Comparison of ENCODE assay signal across 1 cellular context in the genomic region with DNA sequence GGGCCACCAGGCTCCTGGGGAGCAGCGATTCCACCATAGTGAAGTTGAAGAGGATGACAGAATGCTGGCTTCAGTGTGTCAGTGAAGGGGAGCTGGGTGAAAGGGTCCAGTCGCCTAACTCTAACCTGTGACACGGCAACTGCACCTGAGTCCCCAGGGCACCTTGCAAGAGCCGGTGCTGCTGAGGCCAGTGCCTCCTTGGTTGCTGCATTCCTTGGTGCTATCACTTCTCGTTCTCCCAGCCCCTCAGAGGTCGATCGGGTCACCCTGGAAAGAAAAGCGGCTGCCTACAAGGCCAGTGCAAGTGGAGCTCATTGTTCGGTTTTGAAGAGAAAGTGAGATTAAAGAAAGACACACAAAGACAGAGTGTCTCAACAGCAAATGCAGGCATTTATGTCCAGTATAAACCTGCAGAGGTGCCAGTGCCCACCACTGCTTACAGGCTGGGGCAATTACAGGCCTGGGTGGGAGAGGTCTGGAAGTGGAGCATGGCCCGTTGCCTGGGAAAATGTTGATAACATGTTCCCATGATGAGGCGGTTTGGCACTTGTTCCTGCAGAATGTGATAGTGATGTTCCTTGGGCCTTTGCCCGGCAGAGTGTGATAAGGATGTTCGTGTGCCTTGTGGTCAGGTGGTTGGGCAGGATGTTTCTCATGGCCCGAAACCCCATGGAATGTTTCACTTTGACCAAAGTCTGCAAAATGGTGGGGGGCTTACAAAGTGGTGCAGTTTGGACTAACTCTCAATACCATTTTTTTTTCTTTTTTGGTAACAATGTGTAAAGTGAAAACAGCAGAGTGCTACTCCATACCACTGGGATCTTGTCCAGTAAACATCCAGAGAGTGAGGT.
TF ChIP-seq lines count a peak whose summit lies in the region.

No MANE protein-coding gene starts in this region.

TF ChIP-seq in K562, 482 proteins besides CTCF, POLR2A, EP300 and RAD21 (continued from another document and continues in another):
- TF ChIP-seq, protein P1, sequence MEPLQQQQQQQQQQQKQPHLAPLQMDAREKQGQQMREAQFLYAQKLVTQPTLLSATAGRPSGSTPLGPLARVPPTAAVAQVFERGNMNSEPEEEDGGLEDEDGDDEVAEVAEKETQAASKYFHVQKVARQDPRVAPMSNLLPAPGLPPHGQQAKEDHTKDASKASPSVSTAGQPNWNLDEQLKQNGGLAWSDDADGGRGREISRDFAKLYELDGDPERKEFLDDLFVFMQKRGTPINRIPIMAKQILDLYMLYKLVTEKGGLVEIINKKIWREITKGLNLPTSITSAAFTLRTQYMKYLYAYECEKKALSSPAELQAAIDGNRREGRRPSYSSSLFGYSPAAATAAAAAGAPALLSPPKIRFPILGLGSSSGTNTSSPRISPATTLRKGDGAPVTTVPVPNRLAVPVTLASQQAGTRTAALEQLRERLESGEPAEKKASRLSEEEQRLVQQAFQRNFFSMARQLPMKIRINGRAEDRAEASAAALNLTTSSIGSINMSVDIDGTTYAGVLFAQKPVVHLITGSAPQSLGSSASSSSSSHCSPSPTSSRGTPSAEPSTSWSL (CRISPR knock-in tag; IDR thresholded peaks at IDR 0.05; ENCODE audit: borderline replicate concordance): no peak; the same call in 1 of the 2 replicates
- TF ChIP-seq RHOXF2B (CRISPR knock-in tag; conservative IDR thresholded peaks at IDR 0.05) (0 out of 2 replicates have a peak, but pooled peaks have one; percentile 51), ZKSCAN3 (CRISPR knock-in tag; IDR thresholded peaks at IDR 0.05) (no peak), NRF1 (conservative IDR thresholded peaks at IDR 0.05 in 1 of 2, IDR thresholded peaks at IDR 0.05 in 1 of 2) (no peak), SP1 (CRISPR knock-in tag; IDR thresholded peaks at IDR 0.05) (peak; percentile 47; the same call in 1 of the 2 replicates), ZBTB34 (CRISPR knock-in tag; IDR thresholded peaks at IDR 0.05) (no peak), RFX5 (IDR thresholded peaks at IDR 0.05; ENCODE audit: low read depth, low read length) (no peak), RBM17 (IDR thresholded peaks at IDR 0.05; ENCODE audit: borderline replicate concordance, low read depth, low read length) (no peak), SIN3B (IDR thresholded peaks at IDR 0.05; ENCODE audit: low read depth) (no peak), HNRNPK (IDR thresholded peaks at IDR 0.05; ENCODE audit: low read depth, low read length, poor library complexity, severe bottlenecking) (no peak), SNAPC5 (CRISPR knock-in tag; IDR thresholded peaks at IDR 0.05) (no peak), PBX2 (CRISPR knock-in tag; IDR thresholded peaks at IDR 0.05; ENCODE audit: low read depth) (no peak), PBX2 (tag; conservative IDR thresholded peaks at IDR 0.05; ENCODE audit: low read depth) (0 out of 2 replicates have a peak, but pooled peaks have one; percentile 16), PRPF4 (IDR thresholded peaks at IDR 0.05; ENCODE audit: insufficient read depth, low read depth, low read length, poor library complexity, severe bottlenecking) (no peak), HLTF (IDR thresholded peaks at IDR 0.05) (peak; percentile 59; the same call in 1 of the 2 replicates), TAF7 (tag; IDR thresholded peaks at IDR 0.05) (no peak), ZNF12 (CRISPR knock-in tag; IDR thresholded peaks at IDR 0.05) (no peak), CBX3 (IDR thresholded peaks at IDR 0.05; ENCODE audit: borderline replicate concordance in 1 of 2, low read length in 2 of 2) (peak in 1 of 2 experiments; percentile 61; a peak in 1 of 3 replicates)
- TF ChIP-seq, protein P2, sequence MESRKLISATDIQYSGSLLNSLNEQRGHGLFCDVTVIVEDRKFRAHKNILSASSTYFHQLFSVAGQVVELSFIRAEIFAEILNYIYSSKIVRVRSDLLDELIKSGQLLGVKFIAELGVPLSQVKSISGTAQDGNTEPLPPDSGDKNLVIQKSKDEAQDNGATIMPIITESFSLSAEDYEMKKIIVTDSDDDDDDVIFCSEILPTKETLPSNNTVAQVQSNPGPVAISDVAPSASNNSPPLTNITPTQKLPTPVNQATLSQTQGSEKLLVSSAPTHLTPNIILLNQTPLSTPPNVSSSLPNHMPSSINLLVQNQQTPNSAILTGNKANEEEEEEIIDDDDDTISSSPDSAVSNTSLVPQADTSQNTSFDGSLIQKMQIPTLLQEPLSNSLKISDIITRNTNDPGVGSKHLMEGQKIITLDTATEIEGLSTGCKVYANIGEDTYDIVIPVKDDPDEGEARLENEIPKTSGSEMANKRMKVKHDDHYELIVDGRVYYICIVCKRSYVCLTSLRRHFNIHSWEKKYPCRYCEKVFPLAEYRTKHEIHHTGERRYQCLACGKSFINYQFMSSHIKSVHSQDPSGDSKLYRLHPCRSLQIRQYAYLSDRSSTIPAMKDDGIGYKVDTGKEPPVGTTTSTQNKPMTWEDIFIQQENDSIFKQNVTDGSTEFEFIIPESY (CRISPR knock-in tag; IDR thresholded peaks at IDR 0.05): no peak
- TF ChIP-seq, protein P3, sequence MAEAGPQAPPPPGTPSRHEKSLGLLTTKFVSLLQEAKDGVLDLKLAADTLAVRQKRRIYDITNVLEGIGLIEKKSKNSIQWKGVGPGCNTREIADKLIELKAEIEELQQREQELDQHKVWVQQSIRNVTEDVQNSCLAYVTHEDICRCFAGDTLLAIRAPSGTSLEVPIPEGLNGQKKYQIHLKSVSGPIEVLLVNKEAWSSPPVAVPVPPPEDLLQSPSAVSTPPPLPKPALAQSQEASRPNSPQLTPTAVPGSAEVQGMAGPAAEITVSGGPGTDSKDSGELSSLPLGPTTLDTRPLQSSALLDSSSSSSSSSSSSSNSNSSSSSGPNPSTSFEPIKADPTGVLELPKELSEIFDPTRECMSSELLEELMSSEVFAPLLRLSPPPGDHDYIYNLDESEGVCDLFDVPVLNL (CRISPR knock-in tag; IDR thresholded peaks at IDR 0.05; ENCODE audit: low read depth): no peak
- TF ChIP-seq, protein P4, sequence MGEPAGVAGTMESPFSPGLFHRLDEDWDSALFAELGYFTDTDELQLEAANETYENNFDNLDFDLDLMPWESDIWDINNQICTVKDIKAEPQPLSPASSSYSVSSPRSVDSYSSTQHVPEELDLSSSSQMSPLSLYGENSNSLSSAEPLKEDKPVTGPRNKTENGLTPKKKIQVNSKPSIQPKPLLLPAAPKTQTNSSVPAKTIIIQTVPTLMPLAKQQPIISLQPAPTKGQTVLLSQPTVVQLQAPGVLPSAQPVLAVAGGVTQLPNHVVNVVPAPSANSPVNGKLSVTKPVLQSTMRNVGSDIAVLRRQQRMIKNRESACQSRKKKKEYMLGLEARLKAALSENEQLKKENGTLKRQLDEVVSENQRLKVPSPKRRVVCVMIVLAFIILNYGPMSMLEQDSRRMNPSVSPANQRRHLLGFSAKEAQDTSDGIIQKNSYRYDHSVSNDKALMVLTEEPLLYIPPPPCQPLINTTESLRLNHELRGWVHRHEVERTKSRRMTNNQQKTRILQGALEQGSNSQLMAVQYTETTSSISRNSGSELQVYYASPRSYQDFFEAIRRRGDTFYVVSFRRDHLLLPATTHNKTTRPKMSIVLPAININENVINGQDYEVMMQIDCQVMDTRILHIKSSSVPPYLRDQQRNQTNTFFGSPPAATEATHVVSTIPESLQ (CRISPR knock-in tag; IDR thresholded peaks at IDR 0.05): no peak
- TF ChIP-seq, protein P5, sequence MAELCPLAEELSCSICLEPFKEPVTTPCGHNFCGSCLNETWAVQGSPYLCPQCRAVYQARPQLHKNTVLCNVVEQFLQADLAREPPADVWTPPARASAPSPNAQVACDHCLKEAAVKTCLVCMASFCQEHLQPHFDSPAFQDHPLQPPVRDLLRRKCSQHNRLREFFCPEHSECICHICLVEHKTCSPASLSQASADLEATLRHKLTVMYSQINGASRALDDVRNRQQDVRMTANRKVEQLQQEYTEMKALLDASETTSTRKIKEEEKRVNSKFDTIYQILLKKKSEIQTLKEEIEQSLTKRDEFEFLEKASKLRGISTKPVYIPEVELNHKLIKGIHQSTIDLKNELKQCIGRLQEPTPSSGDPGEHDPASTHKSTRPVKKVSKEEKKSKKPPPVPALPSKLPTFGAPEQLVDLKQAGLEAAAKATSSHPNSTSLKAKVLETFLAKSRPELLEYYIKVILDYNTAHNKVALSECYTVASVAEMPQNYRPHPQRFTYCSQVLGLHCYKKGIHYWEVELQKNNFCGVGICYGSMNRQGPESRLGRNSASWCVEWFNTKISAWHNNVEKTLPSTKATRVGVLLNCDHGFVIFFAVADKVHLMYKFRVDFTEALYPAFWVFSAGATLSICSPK (IDR thresholded peaks at IDR 0.05; ENCODE audit: borderline replicate concordance): no peak
- TF ChIP-seq, protein P6, sequence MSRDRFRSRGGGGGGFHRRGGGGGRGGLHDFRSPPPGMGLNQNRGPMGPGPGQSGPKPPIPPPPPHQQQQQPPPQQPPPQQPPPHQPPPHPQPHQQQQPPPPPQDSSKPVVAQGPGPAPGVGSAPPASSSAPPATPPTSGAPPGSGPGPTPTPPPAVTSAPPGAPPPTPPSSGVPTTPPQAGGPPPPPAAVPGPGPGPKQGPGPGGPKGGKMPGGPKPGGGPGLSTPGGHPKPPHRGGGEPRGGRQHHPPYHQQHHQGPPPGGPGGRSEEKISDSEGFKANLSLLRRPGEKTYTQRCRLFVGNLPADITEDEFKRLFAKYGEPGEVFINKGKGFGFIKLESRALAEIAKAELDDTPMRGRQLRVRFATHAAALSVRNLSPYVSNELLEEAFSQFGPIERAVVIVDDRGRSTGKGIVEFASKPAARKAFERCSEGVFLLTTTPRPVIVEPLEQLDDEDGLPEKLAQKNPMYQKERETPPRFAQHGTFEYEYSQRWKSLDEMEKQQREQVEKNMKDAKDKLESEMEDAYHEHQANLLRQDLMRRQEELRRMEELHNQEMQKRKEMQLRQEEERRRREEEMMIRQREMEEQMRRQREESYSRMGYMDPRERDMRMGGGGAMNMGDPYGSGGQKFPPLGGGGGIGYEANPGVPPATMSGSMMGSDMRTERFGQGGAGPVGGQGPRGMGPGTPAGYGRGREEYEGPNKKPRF (IDR thresholded peaks at IDR 0.05; ENCODE audit: low read depth, low read length): no peak
- TF ChIP-seq, protein P7, sequence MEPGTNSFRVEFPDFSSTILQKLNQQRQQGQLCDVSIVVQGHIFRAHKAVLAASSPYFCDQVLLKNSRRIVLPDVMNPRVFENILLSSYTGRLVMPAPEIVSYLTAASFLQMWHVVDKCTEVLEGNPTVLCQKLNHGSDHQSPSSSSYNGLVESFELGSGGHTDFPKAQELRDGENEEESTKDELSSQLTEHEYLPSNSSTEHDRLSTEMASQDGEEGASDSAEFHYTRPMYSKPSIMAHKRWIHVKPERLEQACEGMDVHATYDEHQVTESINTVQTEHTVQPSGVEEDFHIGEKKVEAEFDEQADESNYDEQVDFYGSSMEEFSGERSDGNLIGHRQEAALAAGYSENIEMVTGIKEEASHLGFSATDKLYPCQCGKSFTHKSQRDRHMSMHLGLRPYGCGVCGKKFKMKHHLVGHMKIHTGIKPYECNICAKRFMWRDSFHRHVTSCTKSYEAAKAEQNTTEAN (CRISPR knock-in tag; IDR thresholded peaks at IDR 0.05): no peak
- TF ChIP-seq, protein P8, sequence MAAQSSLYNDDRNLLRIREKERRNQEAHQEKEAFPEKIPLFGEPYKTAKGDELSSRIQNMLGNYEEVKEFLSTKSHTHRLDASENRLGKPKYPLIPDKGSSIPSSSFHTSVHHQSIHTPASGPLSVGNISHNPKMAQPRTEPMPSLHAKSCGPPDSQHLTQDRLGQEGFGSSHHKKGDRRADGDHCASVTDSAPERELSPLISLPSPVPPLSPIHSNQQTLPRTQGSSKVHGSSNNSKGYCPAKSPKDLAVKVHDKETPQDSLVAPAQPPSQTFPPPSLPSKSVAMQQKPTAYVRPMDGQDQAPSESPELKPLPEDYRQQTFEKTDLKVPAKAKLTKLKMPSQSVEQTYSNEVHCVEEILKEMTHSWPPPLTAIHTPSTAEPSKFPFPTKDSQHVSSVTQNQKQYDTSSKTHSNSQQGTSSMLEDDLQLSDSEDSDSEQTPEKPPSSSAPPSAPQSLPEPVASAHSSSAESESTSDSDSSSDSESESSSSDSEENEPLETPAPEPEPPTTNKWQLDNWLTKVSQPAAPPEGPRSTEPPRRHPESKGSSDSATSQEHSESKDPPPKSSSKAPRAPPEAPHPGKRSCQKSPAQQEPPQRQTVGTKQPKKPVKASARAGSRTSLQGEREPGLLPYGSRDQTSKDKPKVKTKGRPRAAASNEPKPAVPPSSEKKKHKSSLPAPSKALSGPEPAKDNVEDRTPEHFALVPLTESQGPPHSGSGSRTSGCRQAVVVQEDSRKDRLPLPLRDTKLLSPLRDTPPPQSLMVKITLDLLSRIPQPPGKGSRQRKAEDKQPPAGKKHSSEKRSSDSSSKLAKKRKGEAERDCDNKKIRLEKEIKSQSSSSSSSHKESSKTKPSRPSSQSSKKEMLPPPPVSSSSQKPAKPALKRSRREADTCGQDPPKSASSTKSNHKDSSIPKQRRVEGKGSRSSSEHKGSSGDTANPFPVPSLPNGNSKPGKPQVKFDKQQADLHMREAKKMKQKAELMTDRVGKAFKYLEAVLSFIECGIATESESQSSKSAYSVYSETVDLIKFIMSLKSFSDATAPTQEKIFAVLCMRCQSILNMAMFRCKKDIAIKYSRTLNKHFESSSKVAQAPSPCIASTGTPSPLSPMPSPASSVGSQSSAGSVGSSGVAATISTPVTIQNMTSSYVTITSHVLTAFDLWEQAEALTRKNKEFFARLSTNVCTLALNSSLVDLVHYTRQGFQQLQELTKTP (IDR thresholded peaks at IDR 0.05; ENCODE audit: low read depth in 1 of 2, partially characterized antibody in 2 of 2): peak in 1 of 2 experiments; percentile 66
